8 cellular contexts compared by ENCODE assay signal in the genomic region with DNA sequence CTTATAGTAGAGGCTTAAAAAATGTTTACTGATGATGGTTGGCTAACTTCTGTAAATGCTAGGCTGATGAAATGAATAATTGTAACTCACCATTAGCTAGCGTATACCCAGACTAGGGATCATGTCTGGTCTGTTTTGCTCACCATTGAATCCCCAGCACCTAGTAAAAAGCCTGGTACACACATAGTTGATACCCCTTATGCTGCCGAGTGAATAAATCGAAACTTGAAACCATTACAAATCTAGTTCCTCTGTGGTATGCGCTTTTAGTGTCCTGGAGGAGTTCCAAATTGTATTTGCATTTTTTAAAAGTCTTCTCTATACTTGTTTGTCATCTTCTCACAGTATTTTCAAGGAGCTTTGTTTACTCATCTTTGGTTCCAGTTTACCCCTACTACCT. TPM values are rescaled to one million over a fixed set of nuclear protein-coding genes. Genes with fewer than 3 reads are reported as not detected.
A peak's percentile ranks its signal among the peaks of the same experiment; 100 is the strongest.
DNase-seq lines count a peak whose midpoint lies in the region; ATAC-seq and TF ChIP-seq lines count a peak whose summit lies in the region.

No MANE protein-coding gene starts in this region.

- peaks cover 36% of the 10 kb centered on the region for H3K36me3 Mint-ChIP-seq in effector memory CD8-positive, alpha-beta T cell (ENCODE audit: insufficient read depth)

- CTCF ChIA-PET in A673 (lab: Charles Lee): interaction anchor here (0.7 kb wide), 1 partner anchor 504 kb away, joined by 3 read pairs; no protein-coding TSS in a partner anchor

- intact Hi-C loops in A673 (cut with micrococcal nuclease; ENCODE audit: unreplicated experiment): no loop called here
- intact Hi-C loops in psoas muscle (cut with DNase I): no loop called here
- intact Hi-C loops in mucosa of descending colon (cut with DNase I, micrococcal nuclease): no loop called here

- H3K36me3 ChIP-seq in A673 (ENCODE audit: insufficient read depth, low read length, poor library complexity, severe bottlenecking): peaks cover 32% of the 10 kb centered on the region
- H3K36me3 ChIP-seq in NT2/D1 (ENCODE audit: insufficient read depth, insufficient read length, low read length): peaks cover 27% of the 10 kb centered on the region
- H3K36me3 ChIP-seq in psoas muscle (ENCODE audit: insufficient read depth in 1 of 2, low read depth in 1 of 2): peaks cover 3 to 35% of the 10 kb centered on the region in 2 donors
- no peaks in the 10 kb centered on the region for H3K36me3 ChIP-seq in mucosa of descending colon (ENCODE audit: low read depth)

- DNase-seq in A673 (ENCODE audit: low spot score): peak; percentile 40
- DNase-seq in NT2/D1 (ENCODE audit: low read depth, low spot score): no peak
- DNase-seq in effector memory CD8-positive, alpha-beta T cell: no peak
- no peak for DNase-seq in psoas muscle
- DNase-seq in stimulated activated naive CD4-positive, alpha-beta T cell treated with Interleukin-2 at 50 U/mL for 16 hours (lab: John Stamatoyannopoulos, UW): no peak
- no peak for DNase-seq in middle frontal gyrus (ENCODE audit: extremely low spot score, low spot score)
- DNase-seq in mucosa of descending colon: no peak

- peaks cover 27% of the 10 kb centered on the region for H3K4me1 ChIP-seq in A673 (ENCODE audit: insufficient read depth, low read length, poor library complexity, severe bottlenecking)
- peaks cover 3% of the 10 kb centered on the region for H3K4me1 ChIP-seq in NT2/D1 (ENCODE audit: insufficient read depth, insufficient read length)
- H3K4me1 ChIP-seq in psoas muscle: peaks cover 20% of the 10 kb centered on the region
- peaks cover 3% of the 10 kb centered on the region for H3K4me1 ChIP-seq in mucosa of descending colon (ENCODE audit: low read depth)

- H3K27ac ChIP-seq in A673 (ENCODE audit: low read depth, low read length, poor library complexity, severe bottlenecking) (peak overlapping the region; percentile 91), psoas muscle (peak overlapping the region; percentile 86)

- H3K27me3 Mint-ChIP-seq in effector memory CD8-positive, alpha-beta T cell: no peaks in the 10 kb centered on the region

- no TSS peak for BruUV-seq in A673 (replicated peaks; lab: Mats Ljungman, UMichigan)

- H3K4me1 Mint-ChIP-seq in effector memory CD8-positive, alpha-beta T cell (ENCODE audit: low read depth in 2 of 2): peaks cover 23 to 41% of the 10 kb centered on the region in 2 donors

- H3K9me3 Mint-ChIP-seq in effector memory CD8-positive, alpha-beta T cell: no peaks in the 10 kb centered on the region

- no peak overlapping the region for H3K9ac ChIP-seq in NT2/D1 (ENCODE audit: insufficient read length, low read depth)

- H3K4me3 ChIP-seq in A673 (ENCODE audit: low read depth, low read length, poor library complexity, severe bottlenecking) (peak overlapping the region; percentile 76), NT2/D1 (ENCODE audit: insufficient read length, low read depth) (peak overlapping the region; percentile 67), psoas muscle (peak overlapping the region; percentile 83), mucosa of descending colon (no peak overlapping the region)

- H3K27me3 ChIP-seq in A673 (replicated peaks; ENCODE audit: insufficient read depth, low read depth, low read length, poor library complexity): no peaks in the 10 kb centered on the region
- no peaks in the 10 kb centered on the region for H3K27me3 ChIP-seq in NT2/D1 (ENCODE audit: insufficient read depth, insufficient read length)
- H3K27me3 ChIP-seq in psoas muscle (ENCODE audit: insufficient read depth in 3 of 3, low read length in 2 of 3): no peaks in the 10 kb centered on the region

- peak overlapping the region; percentile 82 to 96 for H3K27ac Mint-ChIP-seq in effector memory CD8-positive, alpha-beta T cell

- POLR2A ChIA-PET in A673 (lab: Charles Lee; ENCODE audit: low non-redundant PET): no interaction called here

- ATAC-seq in GM18498 (IDR thresholded peaks at IDR 0.05; ENCODE audit: unreplicated experiment) (peak; percentile 34), psoas muscle (no peak), mucosa of descending colon (no peak)
- ATAC-seq in effector memory CD8-positive, alpha-beta T cell (replicated peaks): no peak

- H3K9me3 ChIP-seq in A673 (ENCODE audit: low read depth, low read length, poor library complexity, severe bottlenecking) (no peaks in the 10 kb centered on the region), NT2/D1 (ENCODE audit: insufficient read depth, low read length) (no peaks in the 10 kb centered on the region), psoas muscle (no peaks in the 10 kb centered on the region), mucosa of descending colon (no peaks in the 10 kb centered on the region)

- H3K4me3 Mint-ChIP-seq in effector memory CD8-positive, alpha-beta T cell: peak overlapping the region; percentile 83 to 89

- WGBS in psoas muscle, 3 donors: 34 to 38% (median 35%) methylated on average over 4 of the region's 4 CpGs

- TF ChIP-seq CTCF in A673 (conservative IDR thresholded peaks at IDR 0.05; ENCODE audit: low read depth, low read length): no peak
- TF ChIP-seq CTCF in psoas muscle (IDR thresholded peaks at IDR 0.05): no peak
- TF ChIP-seq CTCF in mucosa of descending colon (IDR thresholded peaks at IDR 0.05): no peak

RNA-seq across cellular contexts. Expression of gene TAF1B, which starts 1.3 kb away (rescaled TPM):
- 45.5 and 52.8 TPM in 2 replicates for total RNA-seq in A673 (2021)
- 1 to 10 TPM; 3.8 to 7.6 (median 5.8) TPM for total RNA-seq in psoas muscle
- polyA plus RNA-seq in psoas muscle: 1 to 10 TPM; 2.7 to 6.0 (median 5.7) TPM
- total RNA-seq in mucosa of descending colon: 10 to 100 TPM in 2 of 3 donors, 1 to 10 TPM in 1; 9.4 to 14.1 (median 13.2) TPM
